ENCODE assay signal across 8 cellular contexts in genomic region chr17:4833178-4833940, GRCh38. TPM values are rescaled to one million over a fixed set of nuclear protein-coding genes. Genes with fewer than 3 reads are reported as not detected.
A peak's percentile ranks its signal among the peaks of the same experiment; 100 is the strongest.
DNase-seq lines count a peak whose midpoint lies in the region; ATAC-seq lines count a peak whose summit lies in the region.

Gene MINK1 (plus strand): TSS chr17:4833340. CDS start chr17:4833584, 244 bp downstream.

- H3K4me3 ChIP-seq in endocrine pancreas (ENCODE audit: control insufficient read depth, insufficient read depth, low read length), result peak within 1 kb of the TSS; percentile 78
- peak within 1 kb of the TSS; percentile 85 for H3K4me3 ChIP-seq in mesodermal cell (ENCODE audit: extremely low read depth, insufficient read depth, low read length, poor library complexity, severe bottlenecking)

- no peaks in the 10 kb centered on the region for H3K27me3 ChIP-seq in endocrine pancreas (ENCODE audit: control insufficient read depth, insufficient read depth, low read length)

- H3K4me1 ChIP-seq in endocrine pancreas (ENCODE audit: control insufficient read depth, insufficient read depth, low read length) (peaks cover 6% of the 10 kb centered on the region), mesodermal cell (ENCODE audit: control insufficient read depth, insufficient read depth, low read length, poor library complexity, severe bottlenecking) (peaks cover 15% of the 10 kb centered on the region)

- H3K27ac ChIP-seq in mesodermal cell (ENCODE audit: low read depth, low read length, severe bottlenecking), result peak within 1 kb of the TSS; percentile 71

- 0% methylated on average over 47 to 56 of the region's 91 CpGs for WGBS in mesodermal cell (ENCODE audit: insufficient coverage in 2 of 2), 2 experiments

- H3K9me3 ChIP-seq in endocrine pancreas (ENCODE audit: control insufficient read depth, low read length) (no peaks in the 10 kb centered on the region), mesodermal cell (ENCODE audit: control insufficient read depth, low read length) (no peaks in the 10 kb centered on the region)

- peak within 1 kb of the TSS; percentile 57 for H3K9ac ChIP-seq in endocrine pancreas (ENCODE audit: control insufficient read depth, insufficient read depth, low read length)

- ATAC-seq in GM19463 (IDR thresholded peaks at IDR 0.05; ENCODE audit: unreplicated experiment), result peak; percentile 89

- DNase-seq in CMK (ENCODE audit: low read depth) (peak; percentile 77), HS-27A (ENCODE audit: low read depth) (peak; percentile 43), NOMO-1 treated with DMSO at 0.1 percent for 48 hours (lab: John Stamatoyannopoulos, UW; ENCODE audit: unreplicated experiment) (peak; percentile 82)
- peak; percentile 50 for DNase-seq in activated CD8-positive, alpha-beta memory T cell treated with anti-CD3 and anti-CD28 coated beads, Interleukin-2, amount 50 U/mL, for 1 hour (ENCODE audit: extremely low read depth)
- peak; percentile 72 for DNase-seq in stimulated activated CD8-positive, alpha-beta memory T cell treated with anti-CD3 and anti-CD28 coated beads, Interleukin-15, amount 100 ng/mL, for 24 hours (ENCODE audit: low read depth)

- no peaks in the 10 kb centered on the region for H3K36me3 ChIP-seq in endocrine pancreas (ENCODE audit: control insufficient read depth, insufficient read depth, low read length)
- H3K36me3 ChIP-seq in mesodermal cell (ENCODE audit: control insufficient read depth, insufficient read depth, low read length), result peaks cover 18% of the 10 kb centered on the region

RNA-seq across cellular contexts. Expression of gene MINK1, which starts in this region (rescaled TPM):
- 60.0 TPM for polyA plus RNA-seq in mesodermal cell (2013, experiment 1 of 2)
- polyA plus RNA-seq in mesodermal cell (2013, experiment 2 of 2), result 47.7 TPM

Comparison
In these comparisons a context has a peak if more than half of its experiments do, and no peak if none do; other contexts are left out.
1. Peak in every context shown above with its lines: DNase-seq, ATAC-seq, H3K4me3 ChIP-seq and H3K27ac ChIP-seq.